8 cellular contexts compared by ENCODE assay signal in genomic region chr14:22982477-22983245, GRCh38. TPM values are rescaled to one million over a fixed set of nuclear protein-coding genes. Genes with fewer than 3 reads are reported as not detected.
DNase-seq lines count a peak whose midpoint lies in the region; ATAC-seq and TF ChIP-seq lines count a peak whose summit lies in the region.

AJUBA (minus strand) TSS chr14:22982551; CDS start chr14:22982266, 285 bp downstream.

- intact Hi-C loops in right lobe of liver (cut with DNase I) = no loop called here

- H3K4me1 ChIP-seq in GM23248 (ENCODE audit: insufficient read depth) = peaks cover 25% of the 10 kb centered on the region
- H3K4me1 ChIP-seq in right lobe of liver = peaks cover 0 to 50% (median 16%) of the 10 kb centered on the region in 4 donors

- peak within 1 kb of the TSS; percentile 90 for H3K4me3 ChIP-seq in BJ (ENCODE audit: low read depth, low read length)
- H3K4me3 ChIP-seq in GM23248 = peak within 1 kb of the TSS; percentile 75
- peak within 1 kb of the TSS; percentile 65 to 90 (median 83) for H3K4me3 ChIP-seq in right lobe of liver

- no peak for DNase-seq in BJ (ENCODE audit: low read depth)
- peak; percentile 96 for DNase-seq in GM23248
- peak; percentile 40 for DNase-seq in NCI-H446 treated with DMSO at 0.1 percent for 48 hours (lab: John Stamatoyannopoulos, UW)
- peak; percentile 82 to 86 for DNase-seq in activated CD4-positive, alpha-beta T cell treated with anti-CD3 and anti-CD28 coated beads, Interleukin-2, amount 50 U/mL, for 48 hours
- DNase-seq in ecto neural progenitor cell (ENCODE audit: low spot score) = peak; percentile 93
- peak; percentile 90 to 91 (median 91) for DNase-seq in right lobe of liver
- DNase-seq in stimulated activated CD4-positive, alpha-beta T cell treated with anti-CD3 and anti-CD28 coated beads, Interleukin-4, amount 100 ng/mL, for 1 hour = peak; percentile 84

- CTCF ChIA-PET in BJ (lab: Yijun Ruan, JAX) = interaction anchor here (0.6 to 18.4 kb wide), 25 partner anchors 8 to 160 kb away, joined by 3 to 539 read pairs (median 5); partner anchors contain the start of genes ACIN1, CDH24, HAUS4 and PRMT5

- H3K4me2 ChIP-seq in GM23248 (ENCODE audit: unreplicated experiment) = peak within 1 kb of the TSS; percentile 95

- H4K20me1 ChIP-seq in GM23248 (ENCODE audit: insufficient read depth) = no peaks in the 10 kb centered on the region

- H3K9me2 ChIP-seq in GM23248 (ENCODE audit: insufficient read depth) = no peaks in the 10 kb centered on the region

- WGBS in GM23248 (ENCODE audit: low coverage in 1 of 2, low lambda C conversion rate in 2 of 2, missing lambda C conversion rate in 2 of 2), 2 experiments = 1 to 2% methylated on average over 33 to 44 of the region's 48 CpGs
- 0% methylated on average over 30 of the region's 48 CpGs for WGBS in right lobe of liver (ENCODE audit: insufficient coverage, low coverage, low lambda C conversion rate, missing lambda C conversion rate)

- H2AFZ ChIP-seq in GM23248 = peak within 1 kb of the TSS; percentile 80

- H3K27me3 ChIP-seq in BJ (ENCODE audit: control insufficient read depth, insufficient read depth, low read length) (no peaks in the 10 kb centered on the region), GM23248 (replicated peaks; ENCODE audit: insufficient read depth) (no peaks in the 10 kb centered on the region), right lobe of liver (no peaks in the 10 kb centered on the region)

- peak within 1 kb of the TSS; percentile 83 for H3K9ac ChIP-seq in GM23248

- peaks cover 49% of the 10 kb centered on the region for H3K79me2 ChIP-seq in GM23248 (ENCODE audit: insufficient read depth)

- in situ Hi-C loops in GM23248 (cut with MboI) = no loop called here

- TF ChIP-seq POLR2A in right lobe of liver (IDR thresholded peaks at IDR 0.05) = peak; percentile 78

- ATAC-seq in right lobe of liver (peak; percentile 68 to 79 (median 72)), GM21526 (IDR thresholded peaks at IDR 0.05; ENCODE audit: low FRiP score, unreplicated experiment) (no peak)

- H3K9me3 ChIP-seq in GM23248 (ENCODE audit: low read depth) (no peaks in the 10 kb centered on the region), right lobe of liver (no peaks in the 10 kb centered on the region)

- no peak for TF ChIP-seq CTCF in BJ (IDR thresholded peaks at IDR 0.05; ENCODE audit: insufficient read depth, low read depth, low read length)
- peak in 1 of 4 donors; percentile 6 for TF ChIP-seq CTCF in right lobe of liver (IDR thresholded peaks at IDR 0.05)

- H3K36me3 ChIP-seq in BJ (ENCODE audit: control insufficient read depth, insufficient read depth, low read length) (0 out of 2 replicates have a peak, but pooled peaks cover 2% of the 10 kb centered on the region), GM23248 (ENCODE audit: low read depth) (no peaks in the 10 kb centered on the region), right lobe of liver (no peaks in the 10 kb centered on the region)

- H3F3A ChIP-seq in GM23248 (ENCODE audit: insufficient read depth) = peaks cover 29% of the 10 kb centered on the region; the same call in 1 of the 2 replicates

- POLR2A ChIA-PET in BJ (lab: Charles Lee) = interaction anchor here (0.6 kb wide), 3 partner anchors 72 to 1131 kb away, joined by 3 to 4 read pairs (median 4); no protein-coding TSS in a partner anchor

- H3K27ac ChIP-seq in GM23248 (peak within 1 kb of the TSS; percentile 21), right lobe of liver (peak within 1 kb of the TSS; percentile 67 to 89 (median 68))

RNA-seq across cellular contexts. Expression of gene AJUBA, which starts in this region (rescaled TPM):
- polyA plus RNA-seq in BJ (2011; rRNA removed) (94.7 and 109 TPM in 2 replicates), GM23248 (2016; fragmentation: Nextera tagmentation; extraction: Ambion mirVana) (17.8 and 19.3 TPM in 2 replicates)
- 104 and 158 TPM in 2 replicates for polyA minus RNA-seq in BJ (2011; rRNA and poly(A)+ RNA removed)
- total RNA-seq in GM23248 (2014; rRNA removed; shearing (Covaris generic)) = 62.7 and 70.7 TPM in 2 replicates
- 10 to 100 TPM in 5 of 6 experiments, 1 to 10 TPM in 1; 7.8 to 64.6 (median 54.2) TPM for total RNA-seq in right lobe of liver
